In genomic region chr12:92568631-92569128, GRCh38 we compare ENCODE assay signal across 18 cellular contexts.
DNase-seq lines count a peak whose midpoint lies in the region; ATAC-seq, FAIRE-seq and TF ChIP-seq lines count a peak whose summit lies in the region.
"Had no signal": no experiment of that assay in that cellular context is flagged by ENCODE, and none has a peak within 500 bp of the region (broad histone marks: within the 10 kb centered on the region; RNA-seq: fewer than 3 reads in every experiment).

No MANE protein-coding gene starts in this region.

- peak overlapping the region; percentile 72 to 73 for H3K27ac ChIP-seq in liver (ENCODE audit: low read depth in 1 of 2, low read length in 2 of 2)
- no peak overlapping the region for H3K27ac ChIP-seq in HepG2 (ENCODE audit: extremely low read length, insufficient read depth, low read length)
- no peak overlapping the region for H3K27ac ChIP-seq in SU-DHL-6 (ENCODE audit: low read depth, low read length)
- H3K27ac ChIP-seq in right lobe of liver = peak overlapping the region; percentile 55 to 87 (median 57)
- H3K27ac ChIP-seq: GM23248, HL-60, PC-9 had no signal

- TF ChIP-seq EP300 in HepG2 (IDR thresholded peaks at IDR 0.05; ENCODE audit: low read depth in 2 of 2, low read length in 2 of 2) (no peak), HepG2 (CRISPR knock-in tag; IDR thresholded peaks at IDR 0.05; ENCODE audit: borderline replicate concordance) (no peak)

- POLR2A ChIA-PET in HepG2 (lab: Yijun Ruan, JAX) = no interaction called here

- H3K27me3 ChIP-seq in liver (ENCODE audit: control insufficient read depth in 4 of 4, insufficient read depth in 4 of 4, low read length in 3 of 4) (no peaks in the 10 kb centered on the region), HepG2 (ENCODE audit: control insufficient read depth in 1 of 2, insufficient read depth in 2 of 2, low read length in 2 of 2) (no peaks in the 10 kb centered on the region), SU-DHL-6 (ENCODE audit: low read length) (no peaks in the 10 kb centered on the region), right lobe of liver (no peaks in the 10 kb centered on the region)

- TF ChIP-seq CTCF in liver (IDR thresholded peaks at IDR 0.05; ENCODE audit: low read depth, low read length, missing input control) (no peak), HepG2 (CRISPR knock-in tag; IDR thresholded peaks at IDR 0.05) (no peak), SU-DHL-6 (IDR thresholded peaks at IDR 0.05; ENCODE audit: insufficient read depth, low read length, poor library complexity, severe bottlenecking) (no peak), right lobe of liver (IDR thresholded peaks at IDR 0.05) (no peak)

- no peak for FAIRE-seq in HepG2 (lab: Jason Lieb, UNC)
- FAIRE-seq: HTR-8/SVneo had no signal

- H4K20me1 ChIP-seq in HepG2 (ENCODE audit: insufficient read depth, low read length) (no peaks in the 10 kb centered on the region), SU-DHL-6 (ENCODE audit: low read depth, low read length) (no peaks in the 10 kb centered on the region)

- H3K79me2 ChIP-seq in HepG2 (ENCODE audit: insufficient read depth, low read length) (no peaks in the 10 kb centered on the region), SU-DHL-6 (ENCODE audit: insufficient read depth, low read length) (no peaks in the 10 kb centered on the region)

- WGBS in liver = 18% methylated on average over 2 of the region's 2 CpGs
- WGBS in HepG2 (ENCODE audit: low lambda C conversion rate) = 24% methylated on average over 2 of the region's 2 CpGs
- 7% methylated on average over 2 of the region's 2 CpGs for WGBS in right lobe of liver (ENCODE audit: insufficient coverage, low coverage, low lambda C conversion rate, missing lambda C conversion rate)

- CTCF ChIA-PET in HepG2 (lab: Yijun Ruan, JAX; ENCODE audit: low intra/inter-chr PET ratio, low total read pairs) = interaction anchor here (2.0 kb wide), 1 partner anchor 757 kb away, joined by 21 read pairs; no protein-coding TSS in a partner anchor

- H3K4me1 ChIP-seq in liver (ENCODE audit: control insufficient read depth in 4 of 4, insufficient read depth in 4 of 4, low read length in 3 of 4) = peaks cover 5 to 33% (median 21%) of the 10 kb centered on the region in 4 donors
- no peaks in the 10 kb centered on the region for H3K4me1 ChIP-seq in HepG2 (ENCODE audit: insufficient read depth, low read length)
- H3K4me1 ChIP-seq in right lobe of liver = peaks cover 0 to 32% (median 15%) of the 10 kb centered on the region in 4 donors
- H3K4me1 ChIP-seq: Caco-2 had no signal

- in situ Hi-C loops in HepG2 (cut with HindIII; ENCODE audit: extremely low pct_ligation_motif_present, low pct_unique_long_range_greater_than_20kb) = no loop called here

- no peaks in the 10 kb centered on the region for H3K9me2 ChIP-seq in SU-DHL-6 (replicated peaks; ENCODE audit: insufficient read depth, low read length)

- TF ChIP-seq POLR2A in HepG2 (IDR thresholded peaks at IDR 0.05; ENCODE audit: insufficient read depth in 1 of 2, low read depth in 2 of 2, low read length in 2 of 2) (no peak), right lobe of liver (IDR thresholded peaks at IDR 0.05) (no peak)

- H3K4me3 ChIP-seq in liver (ENCODE audit: low read depth in 1 of 3, low read length in 3 of 3) = no peak overlapping the region
- no peak overlapping the region for H3K4me3 ChIP-seq in HepG2 (replicated peaks in 1 of 3; ENCODE audit: insufficient read depth in 1 of 3, low read depth in 2 of 3, low read length in 3 of 3)
- no peak overlapping the region for H3K4me3 ChIP-seq in SU-DHL-6 (ENCODE audit: insufficient read depth, low read length, poor library complexity, severe bottlenecking)
- H3K4me3 ChIP-seq in right lobe of liver = no peak overlapping the region
- H3K4me3 ChIP-seq: GM23248, PC-9 had no signal

- H3K9me3 ChIP-seq in liver (ENCODE audit: control insufficient read depth in 4 of 4, low read length in 3 of 4) (no peaks in the 10 kb centered on the region), HepG2 (ENCODE audit: low read length) (no peaks in the 10 kb centered on the region), SU-DHL-6 (ENCODE audit: insufficient read depth, low read length) (no peaks in the 10 kb centered on the region; the same call in 1 of the 2 replicates), right lobe of liver (no peaks in the 10 kb centered on the region)
- H3K9me3 ChIP-seq: Caco-2 had no signal

- no peak overlapping the region for H3K4me2 ChIP-seq in HepG2 (ENCODE audit: low read depth, low read length)
- H3K4me2 ChIP-seq in SU-DHL-6 (ENCODE audit: low read depth, low read length, poor library complexity, severe bottlenecking) = no peak overlapping the region
- H3K4me2 ChIP-seq: PC-9 had no signal

- no peaks in the 10 kb centered on the region for H3F3A ChIP-seq in SU-DHL-6 (ENCODE audit: insufficient read depth)

- H3K36me3 ChIP-seq in liver (ENCODE audit: control insufficient read depth in 4 of 4, insufficient read depth in 3 of 4, low read depth in 1 of 4, low read length in 3 of 4) (no peaks in the 10 kb centered on the region), HepG2 (replicated peaks in 1 of 2; ENCODE audit: control insufficient read depth in 1 of 2, insufficient read depth in 2 of 2, low read length in 2 of 2) (no peaks in the 10 kb centered on the region), SU-DHL-6 (ENCODE audit: low read length) (no peaks in the 10 kb centered on the region), right lobe of liver (no peaks in the 10 kb centered on the region)

- H2AFZ ChIP-seq in HepG2 (ENCODE audit: low read length) = no peak overlapping the region
- H2AFZ ChIP-seq in SU-DHL-6 (ENCODE audit: low read depth, low read length, severe bottlenecking) = peak overlapping the region; percentile 31
- H2AFZ ChIP-seq: GM23248, PC-9 had no signal

- H3K9ac ChIP-seq in liver (ENCODE audit: low read depth in 1 of 2, low read length in 2 of 2) = no peak overlapping the region
- H3K9ac ChIP-seq in HepG2 (ENCODE audit: insufficient read depth, low read depth, low read length) = no peak overlapping the region
- H3K9ac ChIP-seq in SU-DHL-6 (ENCODE audit: low read length) = no peak overlapping the region
- H3K9ac ChIP-seq: GM23248 had no signal

- no TSS peak for BruUV-seq in HepG2 (replicated peaks; lab: Mats Ljungman, UMichigan)

- DNase-seq in HepG2 (ENCODE audit: low spot score) = no peak
- DNase-seq in right lobe of liver = no peak
- no peak for DNase-seq in cerebellum (ENCODE audit: low spot score)
- DNase-seq in RKO (ENCODE audit: low spot score) = no peak
- DNase-seq: Caco-2, GM23248, HCEC 1CT, NCI-H1105 treated with DMSO at 0.1 percent for 48 hours, NCI-H187, NCI-H2171, NCI-H748 treated with DMSO at 0.1 percent for 48 hours, PC-9 had no signal

- intact Hi-C loops in HepG2 (cut with micrococcal nuclease; ENCODE audit: unreplicated experiment) (no loop called here), right lobe of liver (cut with DNase I) (no loop called here)

- ATAC-seq in HepG2 = no peak
- peak in 3 of 4 donors; percentile 30 to 45 (median 32) for ATAC-seq in right lobe of liver
- ATAC-seq in GM18517 (IDR thresholded peaks at IDR 0.05; ENCODE audit: unreplicated experiment) = no peak
- ATAC-seq in HG03432 (IDR thresholded peaks at IDR 0.05; ENCODE audit: unreplicated experiment) = no peak

- TF ChIP-seq RAD21 in liver (IDR thresholded peaks at IDR 0.05) (peak; percentile 29 to 36), HepG2 (CRISPR knock-in tag; IDR thresholded peaks at IDR 0.05) (no peak)

TF ChIP-seq in liver, 16 proteins besides CTCF, POLR2A, EP300 and RAD21 (continues in another document):
- TF ChIP-seq MAX (IDR thresholded peaks at IDR 0.05) (peak; percentile 56), NR2F2 (IDR thresholded peaks at IDR 0.05) (no peak), HNF4A (conservative IDR thresholded peaks at IDR 0.05) (peak; percentile 19 to 22), ZBTB33 (IDR thresholded peaks at IDR 0.05) (peak; percentile 33), FOXA2 (IDR thresholded peaks at IDR 0.05) (no peak)

TF ChIP-seq in HepG2, 621 proteins besides CTCF, POLR2A, EP300 and RAD21 (continues in another document):
- TF ChIP-seq RBM39 (IDR thresholded peaks at IDR 0.05; ENCODE audit: low read depth, low read length, poor library complexity, severe bottlenecking) (no peak), FOSL2 (CRISPR knock-in tag; IDR thresholded peaks at IDR 0.05) (no peak), ZBTB33 (CRISPR knock-in tag; IDR thresholded peaks at IDR 0.05) (no peak), TFAP4 (IDR thresholded peaks at IDR 0.05; ENCODE audit: borderline replicate concordance, low read depth) (no peak), SNAPC2 (CRISPR knock-in tag; IDR thresholded peaks at IDR 0.05) (no peak), ZKSCAN8 (CRISPR knock-in tag; IDR thresholded peaks at IDR 0.05; ENCODE audit: borderline replicate concordance) (no peak), ZNF180 (CRISPR knock-in tag; IDR thresholded peaks at IDR 0.05; ENCODE audit: borderline replicate concordance, low read depth) (no peak), RFX3 (CRISPR knock-in tag; IDR thresholded peaks at IDR 0.05) (no peak)

Comparison
In these comparisons a context has a peak if more than half of its experiments do, and no peak if none do; other contexts are left out.
1. H3K27ac ChIP-seq: peak in liver (2 of 2) and right lobe of liver (3 of 3); none in HepG2 (single experiment) and SU-DHL-6 (single experiment).
2. ATAC-seq: peak in right lobe of liver (3 of 4); none in HepG2 (single experiment), GM18517 (single experiment) and HG03432 (single experiment).